In the genomic region with DNA sequence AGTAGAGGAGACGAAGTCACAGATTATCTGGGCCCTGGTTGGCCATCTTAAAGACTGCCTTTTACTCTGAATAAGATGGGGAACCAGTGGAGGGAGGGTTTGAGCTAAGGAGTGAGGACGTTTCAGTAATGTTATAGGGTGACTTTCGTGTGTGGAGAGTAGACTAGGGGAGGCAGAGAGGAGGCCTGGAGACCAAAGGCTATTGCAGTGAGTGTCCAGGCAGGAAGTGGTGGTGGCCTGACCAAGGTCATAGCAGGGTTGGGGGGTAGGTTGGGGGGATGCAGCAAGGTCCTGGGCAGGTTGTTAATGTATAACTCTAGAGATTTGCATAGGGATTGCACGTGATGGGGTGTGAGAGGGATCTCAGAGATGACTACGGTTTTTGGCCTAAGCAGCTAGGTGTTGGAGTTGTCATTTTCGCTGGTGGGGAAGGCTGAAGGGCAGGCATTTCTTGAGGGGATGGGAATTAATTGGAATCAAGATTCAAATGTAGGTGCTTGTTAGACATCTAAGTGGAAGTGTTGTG, we compare ENCODE assay signal across 1 cellular context.
TF ChIP-seq lines count a peak whose summit lies in the region.

No MANE protein-coding gene starts in this region.

TF ChIP-seq in GM12878, 131 proteins besides CTCF, POLR2A, EP300 and RAD21 (continued from another document):
- TF ChIP-seq POLR2AphosphoS5 (IDR thresholded peaks at IDR 0.05; ENCODE audit: low read length): peak; percentile 40; the same call in 1 of the 2 replicates
- no peak for TF ChIP-seq CHD4 (IDR thresholded peaks at IDR 0.05)
- peak; percentile 35 for TF ChIP-seq RELA (IDR thresholded peaks at IDR 0.05; ENCODE audit: borderline replicate concordance, partially characterized antibody)
- TF ChIP-seq POU2F2 (IDR thresholded peaks at IDR 0.05; ENCODE audit: borderline replicate concordance, low read depth, low read length): peak; percentile 92; the same call in 2 of the 3 replicates
- no peak for TF ChIP-seq NFXL1 (IDR thresholded peaks at IDR 0.05; ENCODE audit: borderline replicate concordance)
- no peak for TF ChIP-seq ZNF217 (IDR thresholded peaks at IDR 0.05)
- TF ChIP-seq ZZZ3 (IDR thresholded peaks at IDR 0.05; ENCODE audit: control insufficient read depth, insufficient read length, low read depth): no peak
- TF ChIP-seq CREM (IDR thresholded peaks at IDR 0.05; ENCODE audit: low read depth): no peak
- TF ChIP-seq BHLHE40 (IDR thresholded peaks at IDR 0.05; ENCODE audit: borderline replicate concordance in 1 of 2, low read depth in 2 of 2, low read length in 1 of 2): peak; percentile 89 to 93
- TF ChIP-seq ATF7 (IDR thresholded peaks at IDR 0.05; ENCODE audit: low read depth): 0 out of 2 replicates have a peak, but pooled peaks have one; percentile 13
- TF ChIP-seq RAD51 (IDR thresholded peaks at IDR 0.05): peak; percentile 52; the same call in 1 of the 2 replicates
- TF ChIP-seq MTA2 (IDR thresholded peaks at IDR 0.05; ENCODE audit: low read depth): 0 out of 2 replicates have a peak, but pooled peaks have one; percentile 9
- no peak for TF ChIP-seq TCF12 (IDR thresholded peaks at IDR 0.05; ENCODE audit: low read depth, low read length)
